8 cellular contexts compared by ENCODE assay signal in the genomic region with DNA sequence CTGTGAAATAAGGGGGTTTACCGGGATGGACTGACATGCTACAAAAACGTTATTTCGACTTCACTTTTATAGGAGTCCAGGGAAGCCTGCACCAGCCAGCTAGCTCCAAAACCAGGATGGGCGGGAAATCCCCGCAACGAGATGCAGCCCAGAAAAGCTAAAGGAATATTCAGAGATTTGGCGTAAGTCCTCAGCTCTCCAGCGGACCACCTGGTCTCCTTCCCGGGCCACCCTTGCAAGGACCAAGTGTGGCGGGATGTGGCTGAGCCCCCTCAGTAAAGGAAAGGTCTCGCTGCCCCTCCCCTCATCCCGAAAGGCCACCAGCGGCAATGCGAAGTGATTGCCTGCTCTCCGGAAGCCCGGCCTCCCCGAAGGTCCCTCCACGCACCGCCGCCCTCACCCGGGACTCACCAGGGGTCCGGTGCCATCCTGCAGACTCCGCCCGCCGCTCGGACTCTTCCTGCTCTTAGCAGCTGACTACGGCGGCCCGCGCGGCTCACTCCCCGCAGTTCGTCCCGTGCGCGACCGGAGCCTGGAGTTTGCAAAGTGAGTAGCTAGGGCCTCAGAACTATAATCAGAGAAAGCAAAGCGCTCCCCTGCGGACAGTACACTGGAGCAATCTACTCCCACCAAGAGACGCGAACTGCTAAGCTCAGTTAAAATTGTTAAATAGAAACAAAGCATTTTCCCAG. TPM values are rescaled to one million over a fixed set of nuclear protein-coding genes. Genes with fewer than 3 reads are reported as not detected.
DNase-seq lines count a peak whose midpoint lies in the region; ATAC-seq lines count a peak whose summit lies in the region.

A gene with protein sequence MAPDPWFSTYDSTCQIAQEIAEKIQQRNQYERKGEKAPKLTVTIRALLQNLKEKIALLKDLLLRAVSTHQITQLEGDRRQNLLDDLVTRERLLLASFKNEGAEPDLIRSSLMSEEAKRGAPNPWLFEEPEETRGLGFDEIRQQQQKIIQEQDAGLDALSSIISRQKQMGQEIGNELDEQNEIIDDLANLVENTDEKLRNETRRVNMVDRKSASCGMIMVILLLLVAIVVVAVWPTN (minus strand): TSS at position 440 of the 692 bp plus-strand sequence. CDS start 12 bp downstream, at position 428.

- H3K27ac ChIP-seq in cingulate gyrus (ENCODE audit: low read depth, low read length) = peak within 1 kb of the TSS; percentile 60

- ATAC-seq in GM18511 (IDR thresholded peaks at IDR 0.05; ENCODE audit: unreplicated experiment) (peak; percentile 78), HG03064 (IDR thresholded peaks at IDR 0.05; ENCODE audit: low read depth, unreplicated experiment) (peak; percentile 66), left colon (peak; percentile 96)

- intact Hi-C loops in left colon (cut with DNase I, micrococcal nuclease) = no loop called here

- peak; percentile 33 for DNase-seq in 8988T
- DNase-seq in NCI-H510A (lab: John Stamatoyannopoulos, UW) = peak; percentile 85
- peak; percentile 68 to 72 for DNase-seq in activated CD4-positive, alpha-beta T cell treated with anti-CD3 and anti-CD28 coated beads for 4 hours
- peak; percentile 92 to 97 for DNase-seq in left colon
- DNase-seq in stimulated activated CD4-positive, alpha-beta T cell treated with anti-CD3 and anti-CD28 coated beads, Interleukin-1b, Interleukin-23, amount 100 ng/mL, for 4 hours (ENCODE audit: low read depth in 2 of 2) = peak; percentile 56 to 79

RNA-seq across cellular contexts. Expression of the gene that starts here (rescaled TPM):
- total RNA-seq in left colon = 10 to 100 TPM; 43.1 to 45.3 TPM

Comparison
In these comparisons a context has a peak if more than half of its experiments do, and no peak if none do; other contexts are left out.
1. Peak in every context shown above with its lines: DNase-seq, ATAC-seq and H3K27ac ChIP-seq.
2. DNase-seq: peak in every context shown above with its lines; median percentile 94 in left colon; 85 in NCI-H510A; 70 in activated CD4-positive, alpha-beta T cell treated with anti-CD3 and anti-CD28 coated beads for 4 hours; 68 in stimulated activated CD4-positive, alpha-beta T cell treated with anti-CD3 and anti-CD28 coated beads, Interleukin-1b, Interleukin-23, amount 100 ng/mL, for 4 hours; 33 in 8988T.